ENCODE assay signal across 11 cellular contexts in genomic region chr1:175129997-175130648, GRCh38.
A peak's percentile ranks its signal among the peaks of the same experiment; 100 is the strongest.
DNase-seq lines count a peak whose midpoint lies in the region; ATAC-seq and TF ChIP-seq lines count a peak whose summit lies in the region.
"Had no signal": no experiment of that assay in that cellular context is flagged by ENCODE, and none has a peak within 500 bp of the region (broad histone marks: within the 10 kb centered on the region; RNA-seq: fewer than 3 reads in every experiment).

No MANE protein-coding gene starts in this region.

- DNase-seq in NCI-H524 (lab: John Stamatoyannopoulos, UW) (peak; percentile 52 to 88), fibroblast of mammary gland (ENCODE audit: low read depth) (peak; percentile 22), cortex of kidney (lab: John Stamatoyannopoulos, UW) (no peak), NCI-H2081 (lab: John Stamatoyannopoulos, UW) (no peak), GM23248 (no peak), 8988T (no peak)
- DNase-seq: activated CD4-positive, alpha-beta T cell treated with anti-CD3 and anti-CD28 coated beads, Interleukin-2, amount 50 U/mL, for 1 hour; NCI-H1092 had no signal

- peak; percentile 29 for ATAC-seq in GM21390 (IDR thresholded peaks at IDR 0.05; ENCODE audit: unreplicated experiment)

- H3K9ac ChIP-seq in GM23248, result no peak overlapping the region

- H3K4me2 ChIP-seq in GM23248 (ENCODE audit: unreplicated experiment), result no peak overlapping the region

- no peak overlapping the region for H3K27ac ChIP-seq in GM23248
- H3K27ac ChIP-seq: cardiac muscle cell had no signal

- H2AFZ ChIP-seq in neuron (ENCODE audit: low read depth, low read length) (peak overlapping the region; percentile 13), GM23248 (no peak overlapping the region)

- H3K4me3 ChIP-seq in fibroblast of mammary gland (ENCODE audit: control insufficient read depth, low read depth, low read length), result no peak overlapping the region
- no peak overlapping the region for H3K4me3 ChIP-seq in neuron (ENCODE audit: low read length)
- no peak overlapping the region for H3K4me3 ChIP-seq in GM23248
- H3K4me3 ChIP-seq: cardiac muscle cell had no signal

- no peaks in the 10 kb centered on the region for H3K27me3 ChIP-seq in neuron (ENCODE audit: insufficient read depth, low read length)
- no peaks in the 10 kb centered on the region for H3K27me3 ChIP-seq in GM23248 (replicated peaks; ENCODE audit: insufficient read depth)
- H3K27me3 ChIP-seq: cardiac muscle cell had no signal

- H3K79me2 ChIP-seq in GM23248 (ENCODE audit: insufficient read depth), result no peaks in the 10 kb centered on the region

- in situ Hi-C loops in GM23248 (cut with MboI), result loop anchor here (25.0 kb wide), 1 partner anchor 368 kb away; no protein-coding TSS in a partner anchor

- H4K20me1 ChIP-seq in GM23248 (ENCODE audit: insufficient read depth), result no peaks in the 10 kb centered on the region

- peaks cover 11% of the 10 kb centered on the region for H3K4me1 ChIP-seq in neuron (ENCODE audit: insufficient read depth, low read length)
- peaks cover 40% of the 10 kb centered on the region for H3K4me1 ChIP-seq in GM23248 (ENCODE audit: insufficient read depth)

- H3K36me3 ChIP-seq in neuron (ENCODE audit: insufficient read depth, low read length) (no peaks in the 10 kb centered on the region), GM23248 (ENCODE audit: low read depth) (no peaks in the 10 kb centered on the region)
- H3K36me3 ChIP-seq: cardiac muscle cell had no signal

- no peaks in the 10 kb centered on the region for H3K9me2 ChIP-seq in GM23248 (ENCODE audit: insufficient read depth)

- H3F3A ChIP-seq in GM23248 (ENCODE audit: insufficient read depth), result peaks cover 21% of the 10 kb centered on the region

- 44 to 50% methylated on average over 5 of the region's 5 CpGs for whole genome bisulfite sequencing in GM23248 (ENCODE audit: low coverage in 1 of 2, low lambda C conversion rate in 2 of 2, missing lambda C conversion rate in 2 of 2), 2 experiments

- no peak for TF ChIP-seq CTCF in fibroblast of mammary gland (conservative IDR thresholded peaks at IDR 0.05; ENCODE audit: control insufficient read depth, insufficient read depth, low read depth, low read length)

- H3K9me3 ChIP-seq in neuron (ENCODE audit: low read length) (no peaks in the 10 kb centered on the region), GM23248 (ENCODE audit: low read depth) (no peaks in the 10 kb centered on the region)

Comparison
In these comparisons a context has a peak if more than half of its experiments do, and no peak if none do; other contexts are left out.
1. DNase-seq: peak in NCI-H524 (2 of 2) and fibroblast of mammary gland (single experiment); none in cortex of kidney (single experiment), NCI-H2081 (0 of 2), GM23248 (single experiment) and 8988T (single experiment).